In the genomic region with DNA sequence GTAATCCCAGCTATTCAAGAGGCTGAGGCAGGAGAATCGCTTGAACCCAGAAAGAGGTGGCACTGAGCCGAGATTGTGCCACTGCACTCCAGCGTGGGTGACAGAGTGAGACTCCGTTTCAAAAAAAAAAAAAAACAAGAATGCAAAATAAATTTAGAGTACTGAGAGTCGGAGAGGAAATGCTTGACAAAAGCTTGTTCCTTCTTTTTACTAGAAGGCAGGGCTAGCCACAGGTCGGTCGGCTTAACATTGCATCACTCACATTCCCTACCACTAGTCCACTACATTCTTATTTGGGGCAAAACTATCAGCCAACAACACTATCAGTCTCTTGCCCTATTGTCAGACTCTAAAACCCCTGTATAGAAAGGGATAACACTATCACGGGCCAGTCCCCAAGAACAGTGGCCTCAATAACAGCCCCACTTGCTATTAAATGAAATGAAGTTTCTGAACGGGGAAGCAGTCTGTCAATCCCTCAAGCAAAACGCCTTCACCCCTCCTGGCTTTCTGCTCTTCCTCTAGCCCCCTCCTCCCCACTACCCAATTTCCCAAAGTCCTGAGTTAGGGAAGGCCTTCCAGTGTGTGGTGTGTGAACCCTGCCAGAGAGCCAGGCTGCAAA, we compare ENCODE assay signal across 1 cellular context.
TF ChIP-seq lines count a peak whose summit lies in the region.

No MANE protein-coding gene starts in this region.

TF ChIP-seq in HEK293T, 16 proteins besides CTCF, POLR2A, EP300 and RAD21 (continued from another document):
- TF ChIP-seq HDGF (IDR thresholded peaks at IDR 0.05; ENCODE audit: borderline replicate concordance), result no peak
- TF ChIP-seq L3MBTL2 (conservative IDR thresholded peaks at IDR 0.05), result no peak
- no peak for TF ChIP-seq SP1 (IDR thresholded peaks at IDR 0.05)
- TF ChIP-seq FOXA1 (IDR thresholded peaks at IDR 0.05), result no peak
- no peak for TF ChIP-seq TARDBP (IDR thresholded peaks at IDR 0.05)
- no peak for TF ChIP-seq FOXM1 (IDR thresholded peaks at IDR 0.05; ENCODE audit: borderline replicate concordance)
- TF ChIP-seq ARNT (IDR thresholded peaks at IDR 0.05), result no peak
- TF ChIP-seq NFRKB (IDR thresholded peaks at IDR 0.05), result no peak
- TF ChIP-seq FOXK2 (IDR thresholded peaks at IDR 0.05), result no peak
